8 cellular contexts compared by ENCODE assay signal in the genomic region with DNA sequence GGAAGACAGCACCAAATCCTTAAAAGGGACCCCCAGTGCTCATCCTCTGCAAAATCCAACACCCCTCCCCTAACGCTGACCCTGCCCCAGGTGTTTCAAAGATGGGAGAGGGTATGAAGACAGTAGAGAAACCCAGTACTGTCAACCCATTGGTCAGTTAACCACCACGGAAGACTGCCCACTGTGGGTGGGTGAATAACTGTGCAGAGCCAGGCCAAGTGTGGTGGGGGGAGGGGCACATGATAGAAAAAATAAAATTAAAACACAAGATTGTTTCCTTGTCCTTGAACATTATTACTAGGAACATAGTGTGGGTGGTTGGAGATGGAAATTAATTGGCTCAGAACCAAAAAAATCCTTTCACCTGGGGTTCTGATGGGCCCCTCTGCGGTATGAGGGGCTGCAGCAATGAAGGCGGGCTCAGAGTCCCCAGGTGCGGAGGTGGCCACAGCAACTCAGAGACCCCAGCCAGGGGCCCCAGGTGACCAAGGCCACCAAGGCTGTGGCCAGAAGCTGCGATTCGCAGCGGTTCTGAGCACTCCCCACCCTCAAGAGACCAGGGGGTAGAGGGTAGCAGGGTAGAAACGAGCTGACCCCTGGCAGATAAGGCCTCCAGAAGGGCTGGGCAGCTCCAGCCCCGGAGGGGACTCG. TPM values are rescaled to one million over a fixed set of nuclear protein-coding genes. Genes with fewer than 3 reads are reported as not detected.
DNase-seq lines count a peak whose midpoint lies in the region; ATAC-seq and TF ChIP-seq lines count a peak whose summit lies in the region.

No MANE protein-coding gene starts in this region.

- no peak for ATAC-seq in CD8-positive, alpha-beta T cell
- ATAC-seq in PC-3: no peak

- H3K27ac Mint-ChIP-seq in CD8-positive, alpha-beta T cell: peak overlapping the region; percentile 73
- peak overlapping the region; percentile 97 for H3K27ac Mint-ChIP-seq in neural progenitor cell

- no peak overlapping the region for H3K27ac ChIP-seq in CD8-positive, alpha-beta T cell (ENCODE audit: low read depth, low read length)
- H3K27ac ChIP-seq in PC-3 (ENCODE audit: low read length) (peak overlapping the region; percentile 82), neural progenitor cell (peak overlapping the region; percentile 95)

- H3K79me2 ChIP-seq in PC-3 (ENCODE audit: low read length): peaks cover 37% of the 10 kb centered on the region
- H3K79me2 ChIP-seq in neural progenitor cell (ENCODE audit: low read depth): peaks cover 52% of the 10 kb centered on the region

- H2AFZ ChIP-seq in PC-3 (ENCODE audit: low read length): peak overlapping the region; percentile 40; the same call in 1 of the 2 replicates
- no peak overlapping the region for H2AFZ ChIP-seq in neural progenitor cell (replicated peaks)

- H3K4me1 Mint-ChIP-seq in CD8-positive, alpha-beta T cell (ENCODE audit: low read depth): peaks cover 34% of the 10 kb centered on the region
- peaks cover 53% of the 10 kb centered on the region for H3K4me1 Mint-ChIP-seq in neural progenitor cell

- H3F3A ChIP-seq in PC-3 (ENCODE audit: low read length, unreplicated experiment) (peaks cover 7% of the 10 kb centered on the region), neural progenitor cell (ENCODE audit: low read depth) (peaks cover 49% of the 10 kb centered on the region)

- peak overlapping the region; percentile 29 for H3K4me3 ChIP-seq in CD8-positive, alpha-beta T cell (ENCODE audit: low read depth, low read length)
- H3K4me3 ChIP-seq in PC-3 (ENCODE audit: low read length) (peak overlapping the region; percentile 85), endocrine pancreas (ENCODE audit: control insufficient read depth, insufficient read depth, low read length) (no peak overlapping the region), neural progenitor cell (peak overlapping the region; percentile 93)

- CTCF ChIA-PET in CD8-positive, alpha-beta T cell (lab: Charles Lee): interaction anchor here (1.9 to 2.3 kb wide), 2 partner anchors 22 to 134 kb away, joined by 7 to 8 read pairs; no protein-coding TSS in a partner anchor
- CTCF ChIA-PET in PC-3 (lab: Charles Lee): interaction anchor here (1.9 kb wide), 1 partner anchor 74 kb away, joined by 9 read pairs; no protein-coding TSS in a partner anchor

- H4K20me1 ChIP-seq in PC-3 (ENCODE audit: low read length): peaks cover 14% of the 10 kb centered on the region; the same call in 1 of the 2 replicates
- peaks cover 42% of the 10 kb centered on the region for H4K20me1 ChIP-seq in neural progenitor cell (ENCODE audit: low read depth)

- peak overlapping the region; percentile 84 for H3K4me3 Mint-ChIP-seq in CD8-positive, alpha-beta T cell
- H3K4me3 Mint-ChIP-seq in neural progenitor cell: peak overlapping the region; percentile 96

- TF ChIP-seq CTCF in CD8-positive, alpha-beta T cell (IDR thresholded peaks at IDR 0.05): no peak
- TF ChIP-seq CTCF in PC-3 (conservative IDR thresholded peaks at IDR 0.05; ENCODE audit: low read depth, low read length) (no peak), neural progenitor cell (IDR thresholded peaks at IDR 0.05) (no peak)

- H3K27me3 ChIP-seq in CD8-positive, alpha-beta T cell (ENCODE audit: insufficient read depth, low read length): no peaks in the 10 kb centered on the region
- H3K27me3 ChIP-seq in PC-3 (ENCODE audit: low read length) (no peaks in the 10 kb centered on the region), endocrine pancreas (ENCODE audit: control insufficient read depth, insufficient read depth, low read length) (no peaks in the 10 kb centered on the region), neural progenitor cell (no peaks in the 10 kb centered on the region)

- no peak for DNase-seq in CD8-positive, alpha-beta T cell
- DNase-seq in PC-3 (no peak), neural progenitor cell (ENCODE audit: low spot score) (no peak), NCI-H82 (lab: John Stamatoyannopoulos, UW) (no peak), inferior parietal cortex (ENCODE audit: extremely low spot score) (no peak), NCI-H1092 (lab: John Stamatoyannopoulos, UW) (no peak), Ammon's horn (ENCODE audit: low spot score) (no peak)

- H3K4me2 ChIP-seq in PC-3 (ENCODE audit: low read length) (peak overlapping the region; percentile 93), neural progenitor cell (peak overlapping the region; percentile 94)

- no peaks in the 10 kb centered on the region for H3K27me3 Mint-ChIP-seq in CD8-positive, alpha-beta T cell (ENCODE audit: low read depth)
- H3K27me3 Mint-ChIP-seq in neural progenitor cell (ENCODE audit: insufficient read depth, low read depth): peaks cover 10% of the 10 kb centered on the region

- H3K36me3 ChIP-seq in CD8-positive, alpha-beta T cell (ENCODE audit: insufficient read depth, low read length): peaks cover 22% of the 10 kb centered on the region
- H3K36me3 ChIP-seq in PC-3 (ENCODE audit: low read depth, low read length): peaks cover 30% of the 10 kb centered on the region
- H3K36me3 ChIP-seq in endocrine pancreas (ENCODE audit: control insufficient read depth, insufficient read depth, low read length): no peaks in the 10 kb centered on the region
- peaks cover 4% of the 10 kb centered on the region for H3K36me3 ChIP-seq in neural progenitor cell

- H3K36me3 Mint-ChIP-seq in CD8-positive, alpha-beta T cell: peaks cover 45% of the 10 kb centered on the region
- peaks cover 35% of the 10 kb centered on the region for H3K36me3 Mint-ChIP-seq in neural progenitor cell

- peaks cover 29% of the 10 kb centered on the region for H3K4me1 ChIP-seq in CD8-positive, alpha-beta T cell (ENCODE audit: insufficient read depth, low read length)
- H3K4me1 ChIP-seq in PC-3 (ENCODE audit: insufficient read depth, low read length): peaks cover 53% of the 10 kb centered on the region
- no peaks in the 10 kb centered on the region for H3K4me1 ChIP-seq in endocrine pancreas (ENCODE audit: control insufficient read depth, insufficient read depth, low read length)
- H3K4me1 ChIP-seq in neural progenitor cell: peaks cover 38% of the 10 kb centered on the region

- no peaks in the 10 kb centered on the region for H3K9me3 ChIP-seq in CD8-positive, alpha-beta T cell (ENCODE audit: low read length)
- no peaks in the 10 kb centered on the region for H3K9me3 ChIP-seq in PC-3 (ENCODE audit: low read length)
- no peaks in the 10 kb centered on the region for H3K9me3 ChIP-seq in endocrine pancreas (ENCODE audit: control insufficient read depth, low read length)
- no peaks in the 10 kb centered on the region for H3K9me3 ChIP-seq in neural progenitor cell (ENCODE audit: low read depth)

- H3K9me2 ChIP-seq in PC-3 (replicated peaks; ENCODE audit: low read length): no peaks in the 10 kb centered on the region

- intact Hi-C loops in CD8-positive, alpha-beta T cell (cut with DNase I, micrococcal nuclease): loop anchor here (5.0 to 10.0 kb wide), 3 partner anchors 104 to 1821 kb away; a partner anchor contains a TSS
- intact Hi-C loops in PC-3 (cut with micrococcal nuclease): loop anchor here (5.0 kb wide), 1 partner anchor 1254 kb away; a partner anchor contains a TSS

- no peaks in the 10 kb centered on the region for H3K9me3 Mint-ChIP-seq in CD8-positive, alpha-beta T cell
- no peaks in the 10 kb centered on the region for H3K9me3 Mint-ChIP-seq in neural progenitor cell

- POLR2A ChIA-PET in CD8-positive, alpha-beta T cell (lab: Charles Lee): interaction anchor here (2.8 kb wide), 2 partner anchors 11 to 191 kb away, joined by 9 to 44 read pairs; a partner anchor contains a TSS
- POLR2A ChIA-PET in PC-3 (lab: Charles Lee; ENCODE audit: unreplicated experiment): interaction anchor here (0.6 kb wide), 1 partner anchor 79 kb away, joined by 3 read pairs; no protein-coding TSS in a partner anchor

- BruUV-seq in PC-3 (replicated peaks; lab: Mats Ljungman, UMichigan): no TSS peak

- peak overlapping the region; percentile 72 for H3K9ac ChIP-seq in PC-3 (ENCODE audit: low read length)
- H3K9ac ChIP-seq in endocrine pancreas (ENCODE audit: control insufficient read depth, insufficient read depth, low read length): peak overlapping the region; percentile 34
- H3K9ac ChIP-seq in neural progenitor cell: peak overlapping the region; percentile 59

RNA-seq across cellular contexts. Expression of a gene that starts 1.1 kb away (rescaled TPM):
- total RNA-seq in CD8-positive, alpha-beta T cell: 10 to 100 TPM; 13.5 to 14.0 TPM
- 89.6 and 143 TPM in 2 replicates for total RNA-seq in PC-3 (2014; rRNA removed)
- 11.7 and 45.1 TPM in 2 replicates for total RNA-seq in neural progenitor cell (ENCODE audit: low replicate concordance)

RNA-seq across cellular contexts. Expression of a gene that starts 12.1 kb away (rescaled TPM):
- 10 to 100 TPM; 34.3 to 36.3 TPM for total RNA-seq in CD8-positive, alpha-beta T cell
- total RNA-seq in PC-3 (2014; rRNA removed) (228 and 341 TPM in 2 replicates), neural progenitor cell (ENCODE audit: low replicate concordance) (186 and 222 TPM in 2 replicates)

RNA-seq across cellular contexts. Expression of a gene that starts 14.5 kb away (rescaled TPM):
- not detected for total RNA-seq in CD8-positive, alpha-beta T cell
- total RNA-seq in PC-3 (2014; rRNA removed) (not detected in 2 replicates), neural progenitor cell (ENCODE audit: low replicate concordance) (1.5 and 2.4 TPM in 2 replicates)

RNA-seq across cellular contexts. Expression of a gene that starts 57.3 kb away (rescaled TPM):
- total RNA-seq in CD8-positive, alpha-beta T cell: not detected
- not detected in 2 replicates for total RNA-seq in PC-3 (2014; rRNA removed)
- total RNA-seq in neural progenitor cell (ENCODE audit: low replicate concordance): not detected in 2 replicates
